ENCODE assay signal across 8 cellular contexts in the genomic region with DNA sequence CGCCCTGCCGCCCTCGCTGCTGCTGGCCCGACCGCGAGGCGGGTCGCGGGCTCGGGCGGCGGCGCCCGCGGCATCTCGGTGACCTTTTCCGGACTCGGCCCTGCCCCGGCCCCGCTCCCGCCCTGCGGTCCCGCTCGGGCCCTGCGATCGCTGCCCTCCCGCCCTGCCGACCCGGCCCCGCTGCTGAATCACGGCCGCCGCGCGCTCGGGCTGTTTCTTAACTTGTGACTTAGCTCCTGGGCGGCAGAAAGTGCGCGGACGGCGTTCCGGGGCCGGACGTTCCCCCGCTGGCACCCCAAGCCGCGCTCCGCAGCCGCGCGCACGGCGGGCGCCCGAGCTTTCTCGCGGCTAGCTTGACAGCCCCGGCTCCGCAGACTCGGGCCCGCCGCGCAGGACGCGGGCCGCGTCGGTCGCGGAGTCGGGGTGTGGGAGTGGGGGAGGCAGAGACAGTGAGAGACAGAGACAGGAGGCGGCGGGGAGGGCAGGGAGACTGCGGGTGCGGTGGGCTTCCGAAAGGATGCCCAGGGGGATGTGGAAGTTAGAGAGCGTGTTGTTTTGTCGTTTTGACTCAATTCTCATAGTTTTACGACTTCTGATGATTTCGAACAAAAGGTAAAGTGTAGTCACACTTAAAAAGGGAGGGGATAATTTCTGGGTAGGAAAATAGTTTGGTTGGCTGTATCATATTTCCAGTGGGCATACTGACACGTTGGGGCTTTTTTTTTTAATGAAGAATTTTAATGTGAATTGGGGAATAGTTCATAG. TPM values are rescaled to one million over a fixed set of nuclear protein-coding genes. Genes with fewer than 3 reads are reported as not detected.
DNase-seq lines count a peak whose midpoint lies in the region; ATAC-seq lines count a peak whose summit lies in the region.

No MANE protein-coding gene starts in this region.

- H3K4me1 ChIP-seq in endocrine pancreas (ENCODE audit: control insufficient read depth, insufficient read depth, low read length) (peaks cover 17% of the 10 kb centered on the region), mucosa of rectum (ENCODE audit: control insufficient read depth in 2 of 2, insufficient read depth in 2 of 2, low read length in 2 of 2) (peaks cover 13 to 19% of the 10 kb centered on the region in 2 donors)

- H3K36me3 ChIP-seq in endocrine pancreas (ENCODE audit: control insufficient read depth, insufficient read depth, low read length) (no peaks in the 10 kb centered on the region), mucosa of rectum (ENCODE audit: control insufficient read depth in 2 of 2, insufficient read depth in 2 of 2, low read length in 2 of 2) (peaks cover 0 to 14% of the 10 kb centered on the region in 2 donors)

- no peaks in the 10 kb centered on the region for H3K9me3 ChIP-seq in endocrine pancreas (ENCODE audit: control insufficient read depth, low read length)
- H3K9me3 ChIP-seq in mucosa of rectum (ENCODE audit: control insufficient read depth in 2 of 2, low read length in 2 of 2), result no peaks in the 10 kb centered on the region

- DNase-seq in DMS79 (lab: John Stamatoyannopoulos, UW), result peak; percentile 38
- no peak for DNase-seq in Jurkat, Clone E6-1 (ENCODE audit: low read depth, low spot score)
- peak; percentile 18 to 27 for DNase-seq in activated CD4-positive, alpha-beta T cell treated with anti-CD3 and anti-CD28 coated beads for 24 hours (ENCODE audit: low read depth in 2 of 2)
- peak; percentile 31 for DNase-seq in stromal cell of bone marrow (ENCODE audit: low read depth)
- no peak for DNase-seq in GM19238 (ENCODE audit: insufficient read length, low spot score)

- peak overlapping the region; percentile 91 to 95 for H3K27ac ChIP-seq in mucosa of rectum (ENCODE audit: low read depth in 2 of 2, low read length in 2 of 2)

- ATAC-seq in GM21529 (IDR thresholded peaks at IDR 0.05; ENCODE audit: unreplicated experiment), result peak; percentile 3

- H3K27me3 ChIP-seq in endocrine pancreas (ENCODE audit: control insufficient read depth, insufficient read depth, low read length) (no peaks in the 10 kb centered on the region), mucosa of rectum (ENCODE audit: control insufficient read depth in 2 of 2, insufficient read depth in 2 of 2, low read length in 2 of 2) (no peaks in the 10 kb centered on the region)

- peak overlapping the region; percentile 73 for H3K4me3 ChIP-seq in Jurkat, Clone E6-1 (ENCODE audit: low read length)
- H3K4me3 ChIP-seq in endocrine pancreas (ENCODE audit: control insufficient read depth, insufficient read depth, low read length), result peak overlapping the region; percentile 92
- peak overlapping the region; percentile 81 to 91 for H3K4me3 ChIP-seq in mucosa of rectum (ENCODE audit: low read length in 2 of 2)

- H3K9ac ChIP-seq in endocrine pancreas (ENCODE audit: control insufficient read depth, insufficient read depth, low read length) (peak overlapping the region; percentile 84), mucosa of rectum (ENCODE audit: low read depth in 1 of 2, low read length in 2 of 2) (peak overlapping the region; percentile 81 to 90)

RNA-seq across cellular contexts. Expression of a gene that starts 49.7 kb away (rescaled TPM):
- polyA plus RNA-seq in Jurkat, Clone E6-1 (2012; ENCODE audit: insufficient read depth, insufficient read length), result 21.7 TPM

Comparison
In these comparisons a context has a peak if more than half of its experiments do, and no peak if none do; other contexts are left out.
1. DNase-seq: peak in DMS79 (single experiment), activated CD4-positive, alpha-beta T cell treated with anti-CD3 and anti-CD28 coated beads for 24 hours (2 of 2) and stromal cell of bone marrow (single experiment); none in Jurkat, Clone E6-1 (single experiment) and GM19238 (single experiment).
2. Peak in every context shown above with its lines, with median percentiles within 50 percentile points of each other: H3K4me3 ChIP-seq.